Comparison of ENCODE assay signal across 26 cellular contexts in the genomic region with DNA sequence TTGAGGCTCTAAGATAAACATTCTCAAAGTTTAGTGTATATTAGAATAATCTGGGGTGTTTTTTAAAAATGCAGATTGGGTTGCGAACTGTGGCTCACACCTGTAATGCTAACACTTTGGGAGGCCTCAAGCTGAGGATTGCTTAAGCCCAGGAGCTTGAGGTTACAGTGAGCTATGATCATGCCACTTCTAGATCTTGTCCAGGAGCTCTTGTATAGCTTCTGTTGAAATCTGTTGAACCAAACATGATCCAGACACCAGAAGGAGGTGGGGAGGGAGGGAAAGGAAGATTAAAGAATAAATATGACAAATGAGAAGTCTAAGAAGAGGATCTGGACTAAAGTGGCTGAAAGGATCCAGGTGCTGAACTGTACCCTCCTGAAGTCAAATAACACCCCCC. TPM values are rescaled to one million over a fixed set of nuclear protein-coding genes. Genes with fewer than 3 reads are reported as not detected.
"Had no signal": no experiment of that assay in that cellular context is flagged by ENCODE, and none has a peak within 500 bp of the region (broad histone marks: within the 10 kb centered on the region; RNA-seq: fewer than 3 reads in every experiment).

No MANE protein-coding gene starts in this region.

- H3K27me3 Mint-ChIP-seq: stimulated activated naive CD8-positive, alpha-beta T cell treated with anti-CD3 and anti-CD28 coated beads, Interleukin-15, Interleukin-2, amounts not matched to agents 100 ng/mL and 50 ng/mL, for 24 hours had no signal

- H3K4me3 Mint-ChIP-seq: mesothelial cell of epicardium; naive B cell; natural killer cell; nephron progenitor cell; stimulated activated effector memory CD8-positive, alpha-beta T cell treated with anti-CD3 and anti-CD28 coated beads, Interleukin-12 subunit alpha, Interleukin-12 subunit beta, amount 100 ng/mL, for 72 hours; stimulated activated naive CD8-positive, alpha-beta T cell treated with anti-CD3 and anti-CD28 coated beads, Interleukin-15, Interleukin-2, amounts not matched to agents 100 ng/mL and 50 ng/mL, for 24 hours had no signal

- DNase-seq: hypothalamus; islet precursor cell; left ventricle myocardium inferior; mesendoderm; naive B cell; natural killer cell; nephron progenitor cell; ovary; retina; right cardiac atrium; small intestine; spleen; stimulated activated CD4-positive, alpha-beta T cell treated with anti-CD3 and anti-CD28 coated beads, Interleukin-4, amount 100 ng/mL, for 24 hours; stimulated activated naive CD4-positive, alpha-beta T cell; substantia nigra; upper lobe of left lung had no signal

- H3K9me3 ChIP-seq: left ventricle myocardium inferior, ovary, spleen, tibial nerve, upper lobe of left lung, vagina had no signal

- H3K4me3 ChIP-seq: lung, ovary, spleen, tibial nerve, upper lobe of left lung, vagina had no signal

- H3K27me3 ChIP-seq: ovary, spleen, tibial nerve, upper lobe of left lung, vagina had no signal

- H3K36me3 Mint-ChIP-seq: mesothelial cell of epicardium, natural killer cell had no signal

- H3K27ac ChIP-seq: left ventricle myocardium inferior, ovary, spleen, tibial nerve, upper lobe of left lung, vagina had no signal

- ATAC-seq: natural killer cell; right cardiac atrium; sciatic nerve; stimulated activated effector memory CD8-positive, alpha-beta T cell treated with anti-CD3 and anti-CD28 coated beads, Interleukin-12 subunit alpha, Interleukin-12 subunit beta, amount 100 ng/mL, for 72 hours had no signal

- H3K27ac Mint-ChIP-seq: mesothelial cell of epicardium; natural killer cell; nephron progenitor cell; progenitor cell of endocrine pancreas; stimulated activated effector memory CD8-positive, alpha-beta T cell treated with anti-CD3 and anti-CD28 coated beads, Interleukin-12 subunit alpha, Interleukin-12 subunit beta, amount 100 ng/mL, for 72 hours; stimulated activated naive CD8-positive, alpha-beta T cell treated with anti-CD3 and anti-CD28 coated beads, Interleukin-15, Interleukin-2, amounts not matched to agents 100 ng/mL and 50 ng/mL, for 24 hours had no signal

- H3K9me3 Mint-ChIP-seq: mesothelial cell of epicardium; natural killer cell; nephron progenitor cell; stimulated activated effector memory CD8-positive, alpha-beta T cell treated with anti-CD3 and anti-CD28 coated beads, Interleukin-12 subunit alpha, Interleukin-12 subunit beta, amount 100 ng/mL, for 72 hours; stimulated activated naive CD8-positive, alpha-beta T cell treated with anti-CD3 and anti-CD28 coated beads, Interleukin-15, Interleukin-2, amounts not matched to agents 100 ng/mL and 50 ng/mL, for 24 hours had no signal

- H3K36me3 ChIP-seq: left ventricle myocardium inferior, ovary, tibial nerve, upper lobe of left lung, vagina had no signal

RNA-seq across cellular contexts. Expression of gene PDE1B, which starts 14.4 kb away (rescaled TPM):
- total RNA-seq: pulmonary artery endothelial cell had no signal

RNA-seq across cellular contexts. Expression of gene PPP1R1A, which starts 24.7 kb away (rescaled TPM):
- total RNA-seq: mononuclear cell, natural killer cell, pulmonary artery endothelial cell had no signal
